In genomic region chr13:30481241-30481760, GRCh38 we compare ENCODE assay signal across 34 cellular contexts. TPM values are rescaled to one million over a fixed set of nuclear protein-coding genes. Genes with fewer than 3 reads are reported as not detected.
"Had no signal": no experiment of that assay in that cellular context is flagged by ENCODE, and none has a peak within 500 bp of the region (broad histone marks: within the 10 kb centered on the region; RNA-seq: fewer than 3 reads in every experiment).

No MANE protein-coding gene starts in this region.

- H3K4me2 ChIP-seq: KMS-11 had no signal

- H3K36me3 ChIP-seq: Peyer's patch had no signal

- H3K9ac ChIP-seq: KMS-11 had no signal

- H3K27ac ChIP-seq: KMS-11, Peyer's patch, RWPE1 had no signal

- H3K36me3 Mint-ChIP-seq: activated CD4-positive, alpha-beta memory T cell treated with anti-CD3 and anti-CD28 coated beads for 36 hours; activated naive CD4-positive, alpha-beta T cell treated with anti-CD3 and anti-CD28 coated beads, Interleukin-2, amount 10 ng/mL, durations not matched to agents 7 days and 5 days; activated naive CD8-positive, alpha-beta T cell; brain had no signal

- DNase-seq: activated CD4-positive, alpha-beta memory T cell treated with anti-CD3 and anti-CD28 coated beads for 36 hours; activated CD4-positive, alpha-beta T cell treated with anti-CD3 and anti-CD28 coated beads for 4 hours; activated CD4-positive, alpha-beta T cell treated with anti-CD3 and anti-CD28 coated beads, Interleukin-2, amount 50 U/mL, for 1 hour; activated CD8-positive, alpha-beta memory T cell treated with anti-CD3 and anti-CD28 coated beads, Interleukin-2, amount 50 U/mL, for 4 hours; activated effector memory CD4-positive, alpha-beta T cell treated with Interleukin-2 at 50 U/mL for 16 hours; activated naive CD4-positive, alpha-beta T cell treated with anti-CD3 and anti-CD28 coated beads, Interleukin-2, amount 10 ng/mL, durations not matched to agents 7 days and 5 days; activated naive CD8-positive, alpha-beta T cell treated with anti-CD3 and anti-CD28 coated beads, Interleukin-2, amount 50 U/mL, for 24 hours; activated T-cell treated with anti-CD3 and anti-CD28 coated beads for 4 hours; activated T-cell treated with anti-CD3 and anti-CD28 coated beads, Interleukin-2, amount 50 U/mL, for 48 hours; anterior cingulate cortex; central memory CD4-positive, alpha-beta T cell; NCI-H1105; NCI-H1436; NCI-H1694; NCI-H1930; NCI-H2081 treated with DMSO at 0.1 percent for 48 hours; NCI-H345; NCI-H524 treated with DMSO at 0.1 percent for 48 hours; NCI-H748 treated with DMSO at 0.1 percent for 48 hours; NK-92 treated with Interleukin-12 subunit alpha and Interleukin-12 subunit beta, amount 100 ng/mL, for 24 hours; PC-3; Peyer's patch; SIG-M5 had no signal

- H3K4me1 ChIP-seq: Peyer's patch had no signal

- H3K27me3 ChIP-seq: Peyer's patch had no signal

- H3K27ac Mint-ChIP-seq: activated CD4-positive, alpha-beta memory T cell treated with anti-CD3 and anti-CD28 coated beads for 36 hours; activated naive CD4-positive, alpha-beta T cell treated with anti-CD3 and anti-CD28 coated beads, Interleukin-2, amount 10 ng/mL, durations not matched to agents 7 days and 5 days; activated naive CD8-positive, alpha-beta T cell; activated naive CD8-positive, alpha-beta T cell treated with anti-CD3 and anti-CD28 coated beads, Interleukin-2, amount 50 U/mL, for 24 hours; brain; T-helper 1 cell treated with Interleukin-12 subunit alpha and Interleukin-12 subunit beta and Interleukin-4 antibody, amounts not matched to agents 30 μg/mL and 1 μg/mL, for 36 hours; T-helper 2 cell treated with Interferon-gamma antibody and Interleukin-4, amounts not matched to agents 5 μg/mL and 100 μg/mL, for 36 hours had no signal

- H3K27me3 Mint-ChIP-seq: activated CD4-positive, alpha-beta memory T cell treated with anti-CD3 and anti-CD28 coated beads for 36 hours had no signal

- H3K4me1 Mint-ChIP-seq: activated naive CD4-positive, alpha-beta T cell treated with anti-CD3 and anti-CD28 coated beads, Interleukin-2, amount 10 ng/mL, durations not matched to agents 7 days and 5 days; activated naive CD8-positive, alpha-beta T cell treated with anti-CD3 and anti-CD28 coated beads, Interleukin-2, amount 50 U/mL, for 24 hours had no signal

- ATAC-seq: activated CD4-positive, CD25-positive, alpha-beta regulatory T cell treated with anti-CD3 and anti-CD28 coated beads, Interleukin-2, amount 50 U/mL, for 24 hours; activated naive CD8-positive, alpha-beta T cell treated with anti-CD3 and anti-CD28 coated beads, Interleukin-2, amount 50 U/mL, for 24 hours; PC-3; Right ventricle myocardium inferior had no signal

- H3K9me3 Mint-ChIP-seq: activated CD4-positive, alpha-beta memory T cell treated with anti-CD3 and anti-CD28 coated beads for 36 hours; activated naive CD4-positive, alpha-beta T cell treated with anti-CD3 and anti-CD28 coated beads, Interleukin-2, amount 10 ng/mL, durations not matched to agents 7 days and 5 days; activated naive CD8-positive, alpha-beta T cell treated with anti-CD3 and anti-CD28 coated beads, Interleukin-2, amount 50 U/mL, for 24 hours; brain; T-helper 1 cell treated with Interleukin-12 subunit alpha and Interleukin-12 subunit beta and Interleukin-4 antibody, amounts not matched to agents 30 μg/mL and 1 μg/mL, for 36 hours; T-helper 2 cell treated with Interferon-gamma antibody and Interleukin-4, amounts not matched to agents 5 μg/mL and 100 μg/mL, for 36 hours had no signal

- H3K4me3 ChIP-seq: Peyer's patch had no signal

- H3K4me3 Mint-ChIP-seq: activated CD4-positive, alpha-beta memory T cell treated with anti-CD3 and anti-CD28 coated beads for 36 hours; activated naive CD4-positive, alpha-beta T cell treated with anti-CD3 and anti-CD28 coated beads, Interleukin-2, amount 10 ng/mL, durations not matched to agents 7 days and 5 days; activated naive CD8-positive, alpha-beta T cell; activated naive CD8-positive, alpha-beta T cell treated with anti-CD3 and anti-CD28 coated beads, Interleukin-2, amount 50 U/mL, for 24 hours; brain; T-helper 1 cell treated with Interleukin-12 subunit alpha and Interleukin-12 subunit beta and Interleukin-4 antibody, amounts not matched to agents 30 μg/mL and 1 μg/mL, for 36 hours; T-helper 2 cell treated with Interferon-gamma antibody and Interleukin-4, amounts not matched to agents 5 μg/mL and 100 μg/mL, for 36 hours had no signal

- H3K9me3 ChIP-seq: Peyer's patch had no signal

RNA-seq across cellular contexts. Expression of gene UBE2L5, which starts 59.0 kb away (rescaled TPM):
- total RNA-seq: activated CD4-positive, alpha-beta memory T cell treated with anti-CD3 and anti-CD28 coated beads for 36 hours; LHCN-M2; NCI-H460; PC-3; Peyer's patch; Right ventricle myocardium inferior; SK-MEL-5 had no signal
